Comparison of ENCODE assay signal across 7 cellular contexts in genomic region chr19:58581227-58582141, GRCh38. TPM values are rescaled to one million over a fixed set of nuclear protein-coding genes. Genes with fewer than 3 reads are reported as not detected.
DNase-seq lines count a peak whose midpoint lies in the region; ATAC-seq and TF ChIP-seq lines count a peak whose summit lies in the region.

No MANE protein-coding gene starts in this region.

- ATAC-seq in GM19324 (IDR thresholded peaks at IDR 0.05; ENCODE audit: low FRiP score, unreplicated experiment): peak; percentile 74
- peak; percentile 92 to 96 for ATAC-seq in left cardiac atrium
- no peak for ATAC-seq in HG02852 (IDR thresholded peaks at IDR 0.05; ENCODE audit: unreplicated experiment)

- H3K4me1 Mint-ChIP-seq in activated naive CD4-positive, alpha-beta T cell treated with anti-CD3 and anti-CD28 coated beads, Interleukin-2, amount 50 U/mL, for 24 hours: peaks cover 36% of the 10 kb centered on the region

- H4K20me1 ChIP-seq in MM.1S (ENCODE audit: insufficient read depth, low read length): no peaks in the 10 kb centered on the region

- no peaks in the 10 kb centered on the region for H3F3A ChIP-seq in MM.1S (ENCODE audit: insufficient read depth, low read length)

- no peaks in the 10 kb centered on the region for H3K27me3 Mint-ChIP-seq in activated naive CD4-positive, alpha-beta T cell treated with anti-CD3 and anti-CD28 coated beads, Interleukin-2, amount 50 U/mL, for 24 hours

- H3K4me1 ChIP-seq in MM.1S (ENCODE audit: low read length): no peaks in the 10 kb centered on the region

- no peaks in the 10 kb centered on the region for H3K9me3 ChIP-seq in MM.1S (replicated peaks; ENCODE audit: insufficient read depth, low read length)

- H3K27me3 ChIP-seq in MM.1S (replicated peaks; ENCODE audit: insufficient read depth, low read length): no peaks in the 10 kb centered on the region

- no peaks in the 10 kb centered on the region for H3K9me2 ChIP-seq in MM.1S (replicated peaks; ENCODE audit: insufficient read depth, low read length)

- H3K4me3 ChIP-seq in MM.1S (ENCODE audit: low read length): no peak overlapping the region

- H3K9me3 Mint-ChIP-seq in activated naive CD4-positive, alpha-beta T cell treated with anti-CD3 and anti-CD28 coated beads, Interleukin-2, amount 50 U/mL, for 24 hours: no peaks in the 10 kb centered on the region

- intact Hi-C loops in left cardiac atrium (cut with DNase I): no loop called here

- 0 out of 2 replicates have a peak, but pooled peaks have one; percentile 5 for TF ChIP-seq CTCF in MM.1S (IDR thresholded peaks at IDR 0.05; ENCODE audit: low read length)

- H3K4me2 ChIP-seq in MM.1S (ENCODE audit: low read depth, low read length): no peak overlapping the region

- no peak overlapping the region for H3K27ac ChIP-seq in MM.1S (ENCODE audit: low read length)

- no peak overlapping the region for H2AFZ ChIP-seq in MM.1S (ENCODE audit: low read length)

- peaks cover 12% of the 10 kb centered on the region; the same call in 1 of the 2 replicates for H3K79me2 ChIP-seq in MM.1S (ENCODE audit: low read length)

- no peaks in the 10 kb centered on the region for H3K36me3 ChIP-seq in MM.1S (replicated peaks; ENCODE audit: insufficient read depth, low read length)

- no peak overlapping the region for H3K4me3 Mint-ChIP-seq in activated naive CD4-positive, alpha-beta T cell treated with anti-CD3 and anti-CD28 coated beads, Interleukin-2, amount 50 U/mL, for 24 hours

- no peak overlapping the region for H3K9ac ChIP-seq in MM.1S (ENCODE audit: low read length)

- peaks cover 6% of the 10 kb centered on the region for H3K36me3 Mint-ChIP-seq in activated naive CD4-positive, alpha-beta T cell treated with anti-CD3 and anti-CD28 coated beads, Interleukin-2, amount 50 U/mL, for 24 hours

- DNase-seq in MM.1S (no peak), left cardiac atrium (peak; percentile 87), retina (peak; percentile 94), NCI-H2081 (lab: John Stamatoyannopoulos, UW) (no peak)

- peak overlapping the region; percentile 51 for H3K27ac Mint-ChIP-seq in activated naive CD4-positive, alpha-beta T cell treated with anti-CD3 and anti-CD28 coated beads, Interleukin-2, amount 50 U/mL, for 24 hours

RNA-seq across cellular contexts. Expression of gene MZF1, which starts 8.3 kb away (rescaled TPM):
- total RNA-seq in left cardiac atrium: 10 to 100 TPM in 1 of 2 donors, 1 to 10 TPM in 1; 9.2 to 11.0 TPM

RNA-seq across cellular contexts. Expression of gene UBE2M, which starts 23.1 kb away (rescaled TPM):
- total RNA-seq in left cardiac atrium: 100 to 1,000 TPM in 1 of 2 donors, 10 to 100 TPM in 1; 91.4 to 113 TPM

RNA-seq across cellular contexts. Expression of gene CHMP2A, which starts 26.6 kb away (rescaled TPM):
- total RNA-seq in left cardiac atrium: 100 to 1,000 TPM; 109 to 113 TPM

RNA-seq across cellular contexts. Expression of gene TRIM28, which starts 37.6 kb away (rescaled TPM):
- 100 to 1,000 TPM; 135 to 150 TPM for total RNA-seq in left cardiac atrium

Comparison
In these comparisons a context has a peak if more than half of its experiments do, and no peak if none do; other contexts are left out.
1. DNase-seq: peak in left cardiac atrium (single experiment) and retina (single experiment); none in MM.1S (single experiment) and NCI-H2081 (0 of 2).